15 cellular contexts compared by ENCODE assay signal in genomic region chr3:5305681-5305983, GRCh38.
DNase-seq lines count a peak whose midpoint lies in the region; ATAC-seq and TF ChIP-seq lines count a peak whose summit lies in the region.
"Had no signal": no experiment of that assay in that cellular context is flagged by ENCODE, and none has a peak within 500 bp of the region (broad histone marks: within the 10 kb centered on the region; RNA-seq: fewer than 3 reads in every experiment).

No MANE protein-coding gene starts in this region.

- no TSS peak for BruUV-seq in Caco-2 (replicated peaks; lab: Mats Ljungman, UMichigan)
- no TSS peak for BruUV-seq in HCT116 (replicated peaks; lab: Mats Ljungman, UMichigan)
- BruUV-seq in Panc1 (replicated peaks; lab: Mats Ljungman, UMichigan), result no TSS peak

- no peak overlapping the region for H3K4me2 ChIP-seq in HCT116 (ENCODE audit: low read length)
- H3K4me2 ChIP-seq: hepatocyte had no signal

- no peak overlapping the region for H3K9ac ChIP-seq in HCT116 (ENCODE audit: low read length)

- H3K4me1 ChIP-seq in Caco-2 (peaks cover 27% of the 10 kb centered on the region), HCT116 (ENCODE audit: control insufficient read depth in 1 of 2, insufficient read depth in 2 of 2, low read length in 2 of 2) (no peaks in the 10 kb centered on the region), Panc1 (ENCODE audit: control insufficient read depth, insufficient read depth, low read length) (no peaks in the 10 kb centered on the region)

- RAD21 ChIA-PET in HCT116 (lab: Charles Lee; ENCODE audit: low non-redundant PET in 1 of 2, low total read pairs in 2 of 2, uncharacterized antibody in 2 of 2, unreplicated experiment in 2 of 2), result no interaction called here

- in situ Hi-C loops in Panc1 (cut with HindIII; ENCODE audit: low pct_unique_long_range_greater_than_20kb, low sequenced_read_pairs), result no loop called here

- H3K36me3 Mint-ChIP-seq in Caco-2 (ENCODE audit: insufficient read depth, unreplicated experiment) (no peaks in the 10 kb centered on the region), glutamatergic neuron (ENCODE audit: unreplicated experiment) (no peaks in the 10 kb centered on the region)
- H3K36me3 Mint-ChIP-seq: brain had no signal

- H3K9me2 ChIP-seq in HCT116 (ENCODE audit: insufficient read depth), result no peaks in the 10 kb centered on the region

- CTCF ChIA-PET in Caco-2 (lab: Charles Lee), result no interaction called here
- CTCF ChIA-PET in HCT116 (lab: Charles Lee), result no interaction called here
- CTCF ChIA-PET in Panc1 (lab: Charles Lee), result no interaction called here

- POLR2A ChIA-PET in Caco-2 (lab: Charles Lee) (no interaction called here), HCT116 (lab: Charles Lee) (no interaction called here), Panc1 (lab: Charles Lee) (no interaction called here)

- intact Hi-C loops in Caco-2 (cut with micrococcal nuclease; ENCODE audit: unreplicated experiment), result loop anchor here (1.0 to 10.0 kb wide), 12 partner anchors 27 to 1494 kb away; no protein-coding TSS in a partner anchor
- intact Hi-C loops in HCT116 (cut with micrococcal nuclease), result loop anchor here (1.0 to 10.0 kb wide), 5 partner anchors 262 to 1839 kb away; no protein-coding TSS in a partner anchor
- intact Hi-C loops in Panc1 (cut with micrococcal nuclease; ENCODE audit: unreplicated experiment), result no loop called here

- TF ChIP-seq POLR2A in HCT116 (IDR thresholded peaks at IDR 0.05; ENCODE audit: borderline replicate concordance, extremely low read depth, insufficient read depth, insufficient read length), result no peak

- peak; percentile 20 for ATAC-seq in GM19324 (IDR thresholded peaks at IDR 0.05; ENCODE audit: low FRiP score, unreplicated experiment)
- ATAC-seq in HCT116, result peak; percentile 51
- peak; percentile 30; the same call in 1 of the 2 replicates for ATAC-seq in Panc1
- ATAC-seq in HG02852 (IDR thresholded peaks at IDR 0.05; ENCODE audit: unreplicated experiment), result no peak

- H3K9me3 Mint-ChIP-seq in Caco-2 (ENCODE audit: unreplicated experiment), result peaks cover 11% of the 10 kb centered on the region
- H3K9me3 Mint-ChIP-seq in glutamatergic neuron (ENCODE audit: unreplicated experiment), result peaks cover 2% of the 10 kb centered on the region

- H3K4me3 ChIP-seq in Caco-2 (ENCODE audit: low read depth, low read length), result no peak overlapping the region
- no peak overlapping the region for H3K4me3 ChIP-seq in HCT116 (replicated peaks in 1 of 2; ENCODE audit: low read depth in 1 of 2, low read length in 2 of 2)
- H3K4me3 ChIP-seq in Panc1 (ENCODE audit: low read depth in 2 of 2, low read length in 2 of 2), result no peak overlapping the region
- H3K4me3 ChIP-seq: hepatocyte, ovary, skin epidermis had no signal

- DNase-seq in Caco-2, result no peak
- no peak for DNase-seq in HCT116 (ENCODE audit: low read depth, low spot score)
- no peak for DNase-seq in Panc1 (ENCODE audit: low read depth, low spot score)
- no peak for DNase-seq in NCI-H526 (lab: John Stamatoyannopoulos, UW)
- no peak for DNase-seq in glutamatergic neuron
- DNase-seq in NCI-H2107 treated with DMSO at 0.1 percent for 48 hours (lab: John Stamatoyannopoulos, UW; ENCODE audit: unreplicated experiment), result no peak
- DNase-seq: activated CD4-positive, CD25-positive, alpha-beta regulatory T cell; activated naive CD4-positive, alpha-beta T cell; DMS 273 treated with DMSO at 0.1 percent for 48 hours had no signal

- H3K36me3 ChIP-seq in Caco-2 (ENCODE audit: control insufficient read depth, insufficient read depth, low read length) (no peaks in the 10 kb centered on the region), HCT116 (ENCODE audit: control insufficient read depth in 1 of 2, insufficient read depth in 2 of 2, low read length in 2 of 2) (no peaks in the 10 kb centered on the region), Panc1 (ENCODE audit: control insufficient read depth, insufficient read depth, low read length) (no peaks in the 10 kb centered on the region)
- H3K36me3 ChIP-seq: ovary had no signal

- H3K27me3 Mint-ChIP-seq in Caco-2 (ENCODE audit: insufficient read depth, unreplicated experiment) (no peaks in the 10 kb centered on the region), glutamatergic neuron (ENCODE audit: unreplicated experiment) (no peaks in the 10 kb centered on the region)
- H3K27me3 Mint-ChIP-seq: brain had no signal

- no peak for TF ChIP-seq RAD21 in HCT116 (IDR thresholded peaks at IDR 0.05; ENCODE audit: low read depth)

- H3K4me1 Mint-ChIP-seq in Caco-2 (ENCODE audit: low read depth, unreplicated experiment) (peaks cover 15% of the 10 kb centered on the region), glutamatergic neuron (ENCODE audit: low read depth, unreplicated experiment) (no peaks in the 10 kb centered on the region)

- H3K9me3 ChIP-seq in Caco-2, result no peaks in the 10 kb centered on the region
- no peaks in the 10 kb centered on the region for H3K9me3 ChIP-seq in HCT116 (ENCODE audit: control insufficient read depth in 1 of 2, insufficient read depth in 1 of 2, low read depth in 1 of 2, low read length in 2 of 2)
- no peaks in the 10 kb centered on the region for H3K9me3 ChIP-seq in Panc1 (ENCODE audit: control insufficient read depth, insufficient read depth, low read depth, low read length)
- H3K9me3 ChIP-seq: ovary had no signal

- H3K79me2 ChIP-seq in HCT116 (ENCODE audit: insufficient read depth, low read length), result no peaks in the 10 kb centered on the region
- H3K79me2 ChIP-seq: hepatocyte had no signal

- H3K27ac Mint-ChIP-seq in Caco-2 (ENCODE audit: unreplicated experiment) (peak overlapping the region; percentile 58), glutamatergic neuron (ENCODE audit: unreplicated experiment) (no peak overlapping the region)

- no peaks in the 10 kb centered on the region for H4K20me1 ChIP-seq in HCT116 (ENCODE audit: insufficient read depth)

- TF ChIP-seq CTCF in Caco-2 (IDR thresholded peaks at IDR 0.05; ENCODE audit: insufficient read depth in 1 of 2, low read depth in 1 of 2, low read length in 1 of 2, severe bottlenecking in 1 of 2, unreplicated experiment in 1 of 2) (no peak), HCT116 (IDR thresholded peaks at IDR 0.05 in 2 of 3, conservative IDR thresholded peaks at IDR 0.05 in 1 of 3; ENCODE audit: borderline replicate concordance in 1 of 3, insufficient read depth in 1 of 3, low read depth in 2 of 3, low read length in 2 of 3) (no peak), Panc1 (IDR thresholded peaks at IDR 0.05) (peak; percentile 53), glutamatergic neuron (IDR thresholded peaks at IDR 0.05; ENCODE audit: partially characterized antibody, unreplicated experiment) (no peak)

- H3K27me3 ChIP-seq in Caco-2 (replicated peaks; ENCODE audit: control insufficient read depth, insufficient read depth, low read length) (no peaks in the 10 kb centered on the region), HCT116 (ENCODE audit: insufficient read depth, low read length) (peaks cover 13% of the 10 kb centered on the region; the same call in 1 of the 2 replicates), Panc1 (ENCODE audit: control insufficient read depth, insufficient read depth, low read length) (peaks cover 2% of the 10 kb centered on the region; the same call in 1 of the 2 replicates)
- H3K27me3 ChIP-seq: hepatocyte, ovary had no signal

- H3K27ac ChIP-seq in HCT116 (ENCODE audit: low read depth, low read length) (no peak overlapping the region), Panc1 (ENCODE audit: low read length) (no peak overlapping the region)
- H3K27ac ChIP-seq: hepatocyte, ovary, skin epidermis had no signal

- H3K4me3 Mint-ChIP-seq in Caco-2 (ENCODE audit: unreplicated experiment), result peak overlapping the region; percentile 16
- no peak overlapping the region for H3K4me3 Mint-ChIP-seq in glutamatergic neuron (ENCODE audit: unreplicated experiment)
- H3K4me3 Mint-ChIP-seq: brain had no signal

- no peak overlapping the region for H2AFZ ChIP-seq in HCT116 (ENCODE audit: low read depth, low read length, poor library complexity, severe bottlenecking)
- H2AFZ ChIP-seq: hepatocyte had no signal

TF ChIP-seq in HCT116, 20 proteins besides CTCF, POLR2A, EP300 and RAD21:
- no peak for TF ChIP-seq ZFX (IDR thresholded peaks at IDR 0.05)
- TF ChIP-seq TCF7L2 (IDR thresholded peaks at IDR 0.05; ENCODE audit: borderline replicate concordance, extremely low read depth, insufficient read depth, insufficient read length), result no peak
- no peak for TF ChIP-seq SIN3A (IDR thresholded peaks at IDR 0.05; ENCODE audit: low read depth)
- TF ChIP-seq POLR2AphosphoS5 (IDR thresholded peaks at IDR 0.05; ENCODE audit: low read depth, low read length), result no peak
- TF ChIP-seq EGR1 (IDR thresholded peaks at IDR 0.05; ENCODE audit: low read depth), result no peak
- TF ChIP-seq ELF1 (IDR thresholded peaks at IDR 0.05; ENCODE audit: borderline replicate concordance, low read depth), result no peak
- no peak for TF ChIP-seq FOSL1 (IDR thresholded peaks at IDR 0.05; ENCODE audit: low read depth)
- TF ChIP-seq JUND (IDR thresholded peaks at IDR 0.05), result no peak
TF ChIP-seq in HCT116: peak in this region for 0.
